In the genomic region with DNA sequence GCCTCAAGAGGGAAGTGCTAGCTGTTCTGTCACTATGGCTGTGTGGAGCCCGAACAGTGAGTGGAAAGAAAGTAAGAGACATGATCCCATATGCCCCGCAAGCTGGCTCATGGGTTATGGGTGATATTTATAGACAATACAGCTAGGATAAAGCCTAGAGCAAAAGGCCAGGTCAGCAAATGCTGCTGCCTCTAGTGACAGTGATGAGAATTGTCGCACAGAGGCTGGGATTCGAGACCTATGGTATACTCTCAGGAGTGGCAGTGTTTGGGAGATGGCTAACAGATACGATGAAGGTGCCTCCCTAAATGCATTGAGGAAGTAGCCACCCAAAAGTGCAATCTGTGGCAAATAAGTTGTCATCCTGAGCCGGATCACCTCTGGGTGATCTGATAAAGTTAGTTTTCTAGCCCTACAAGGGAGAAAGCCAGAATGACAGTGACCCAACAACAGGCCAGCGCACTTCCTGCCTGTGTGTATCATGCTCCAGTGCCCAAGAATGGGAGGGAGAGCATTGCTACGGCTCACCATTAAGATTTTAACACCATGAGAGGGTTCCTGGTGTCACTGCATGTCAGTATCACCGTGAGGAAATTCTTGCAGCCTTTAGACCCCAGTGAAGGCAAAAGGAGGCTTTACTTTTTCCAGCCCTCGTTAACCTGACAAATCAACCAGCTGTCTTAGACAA, we compare ENCODE assay signal across 11 cellular contexts.
DNase-seq lines count a peak whose midpoint lies in the region; ATAC-seq and TF ChIP-seq lines count a peak whose summit lies in the region.
"Had no signal": no experiment of that assay in that cellular context is flagged by ENCODE, and none has a peak within 500 bp of the region (broad histone marks: within the 10 kb centered on the region; RNA-seq: fewer than 3 reads in every experiment).

No MANE protein-coding gene starts in this region.

- peak; percentile 40 for ATAC-seq in esophagus mucosa
- no peak for ATAC-seq in stimulated activated memory B cell treated with anti-CD40 and anti-IgM and Interleukin-4, amounts not matched to agents 10 μg/mL and 1 μg/mL and 100 μg/mL, for 72 hours
- no peak for ATAC-seq in psoas muscle
- no peak for ATAC-seq in GM19452 (IDR thresholded peaks at IDR 0.05; ENCODE audit: unreplicated experiment)

- H3K9me3 ChIP-seq in psoas muscle: no peaks in the 10 kb centered on the region
- H3K9me3 ChIP-seq: upper lobe of left lung had no signal

- H3K27ac ChIP-seq in psoas muscle: no peak overlapping the region
- H3K27ac ChIP-seq: upper lobe of left lung had no signal

- DNase-seq in BJ (ENCODE audit: low read depth) (no peak), NCI-H82 (lab: John Stamatoyannopoulos, UW) (peak; percentile 70), D341Med (ENCODE audit: low spot score) (no peak), psoas muscle (no peak)
- DNase-seq: activated naive CD8-positive, alpha-beta T cell treated with anti-CD3 and anti-CD28 coated beads, Interleukin-2, amount 10 ng/mL, durations not matched to agents 7 days and 5 days; upper lobe of left lung had no signal

- intact Hi-C loops in psoas muscle (cut with DNase I): no loop called here

- POLR2A ChIA-PET in BJ (lab: Charles Lee): no interaction called here

- no peak overlapping the region for H3K4me3 ChIP-seq in BJ (ENCODE audit: low read depth, low read length)
- H3K4me3 ChIP-seq in psoas muscle: no peak overlapping the region
- H3K4me3 ChIP-seq: upper lobe of left lung had no signal

- WGBS in psoas muscle, 3 donors: 40 to 43% (median 42%) methylated on average over 10 of the region's 10 CpGs

- CTCF ChIA-PET in BJ (lab: Yijun Ruan, JAX): interaction anchor here (1.0 to 4.5 kb wide), 9 partner anchors 10 to 342 kb away, joined by 3 to 59 read pairs (median 23); partner anchors contain the start of gene FAM136A

- H3K36me3 ChIP-seq in BJ (ENCODE audit: control insufficient read depth, insufficient read depth, low read length): no peaks in the 10 kb centered on the region
- H3K36me3 ChIP-seq in psoas muscle (ENCODE audit: insufficient read depth in 1 of 2, low read depth in 1 of 2): no peaks in the 10 kb centered on the region
- H3K36me3 ChIP-seq: upper lobe of left lung had no signal

- H3K9me3 Mint-ChIP-seq in stimulated activated memory B cell treated with anti-CD40 and anti-IgM and Interleukin-4, amounts not matched to agents 10 μg/mL and 1 μg/mL and 100 μg/mL, for 72 hours: no peaks in the 10 kb centered on the region
- H3K9me3 Mint-ChIP-seq: activated naive CD8-positive, alpha-beta T cell treated with anti-CD3 and anti-CD28 coated beads, Interleukin-2, amount 10 ng/mL, durations not matched to agents 7 days and 5 days; mesothelial cell of epicardium had no signal

- H3K4me3 Mint-ChIP-seq in stimulated activated memory B cell treated with anti-CD40 and anti-IgM and Interleukin-4, amounts not matched to agents 10 μg/mL and 1 μg/mL and 100 μg/mL, for 72 hours: no peak overlapping the region
- H3K4me3 Mint-ChIP-seq: activated naive CD8-positive, alpha-beta T cell treated with anti-CD3 and anti-CD28 coated beads, Interleukin-2, amount 10 ng/mL, durations not matched to agents 7 days and 5 days; mesothelial cell of epicardium had no signal

- no peak overlapping the region for H3K27ac Mint-ChIP-seq in stimulated activated memory B cell treated with anti-CD40 and anti-IgM and Interleukin-4, amounts not matched to agents 10 μg/mL and 1 μg/mL and 100 μg/mL, for 72 hours
- H3K27ac Mint-ChIP-seq: activated naive CD8-positive, alpha-beta T cell treated with anti-CD3 and anti-CD28 coated beads, Interleukin-2, amount 10 ng/mL, durations not matched to agents 7 days and 5 days; mesothelial cell of epicardium had no signal

- no peaks in the 10 kb centered on the region for H3K4me1 ChIP-seq in psoas muscle
- H3K4me1 ChIP-seq: upper lobe of left lung had no signal

- H3K4me1 Mint-ChIP-seq in stimulated activated memory B cell treated with anti-CD40 and anti-IgM and Interleukin-4, amounts not matched to agents 10 μg/mL and 1 μg/mL and 100 μg/mL, for 72 hours: no peaks in the 10 kb centered on the region
- H3K4me1 Mint-ChIP-seq: mesothelial cell of epicardium had no signal

- peaks cover 17% of the 10 kb centered on the region for H3K27me3 Mint-ChIP-seq in stimulated activated memory B cell treated with anti-CD40 and anti-IgM and Interleukin-4, amounts not matched to agents 10 μg/mL and 1 μg/mL and 100 μg/mL, for 72 hours

- H3K27me3 ChIP-seq in BJ (ENCODE audit: control insufficient read depth, insufficient read depth, low read length) (peaks cover 3% of the 10 kb centered on the region; the same call in 1 of the 2 replicates), psoas muscle (ENCODE audit: insufficient read depth in 3 of 3, low read length in 2 of 3) (no peaks in the 10 kb centered on the region)
- H3K27me3 ChIP-seq: upper lobe of left lung had no signal

- no peaks in the 10 kb centered on the region for H3K36me3 Mint-ChIP-seq in stimulated activated memory B cell treated with anti-CD40 and anti-IgM and Interleukin-4, amounts not matched to agents 10 μg/mL and 1 μg/mL and 100 μg/mL, for 72 hours
- H3K36me3 Mint-ChIP-seq: activated naive CD8-positive, alpha-beta T cell treated with anti-CD3 and anti-CD28 coated beads, Interleukin-2, amount 10 ng/mL, durations not matched to agents 7 days and 5 days; mesothelial cell of epicardium had no signal

- TF ChIP-seq CTCF in BJ (IDR thresholded peaks at IDR 0.05; ENCODE audit: insufficient read depth, low read depth, low read length): peak; percentile 6; the same call in 1 of the 2 replicates
- TF ChIP-seq CTCF in GM12873 (IDR thresholded peaks at IDR 0.05; ENCODE audit: insufficient read depth, low read depth, low read length, missing control alignments): peak; percentile 48
- TF ChIP-seq CTCF in psoas muscle (IDR thresholded peaks at IDR 0.05): no peak
